ENCODE assay signal across 10 cellular contexts in the genomic region with DNA sequence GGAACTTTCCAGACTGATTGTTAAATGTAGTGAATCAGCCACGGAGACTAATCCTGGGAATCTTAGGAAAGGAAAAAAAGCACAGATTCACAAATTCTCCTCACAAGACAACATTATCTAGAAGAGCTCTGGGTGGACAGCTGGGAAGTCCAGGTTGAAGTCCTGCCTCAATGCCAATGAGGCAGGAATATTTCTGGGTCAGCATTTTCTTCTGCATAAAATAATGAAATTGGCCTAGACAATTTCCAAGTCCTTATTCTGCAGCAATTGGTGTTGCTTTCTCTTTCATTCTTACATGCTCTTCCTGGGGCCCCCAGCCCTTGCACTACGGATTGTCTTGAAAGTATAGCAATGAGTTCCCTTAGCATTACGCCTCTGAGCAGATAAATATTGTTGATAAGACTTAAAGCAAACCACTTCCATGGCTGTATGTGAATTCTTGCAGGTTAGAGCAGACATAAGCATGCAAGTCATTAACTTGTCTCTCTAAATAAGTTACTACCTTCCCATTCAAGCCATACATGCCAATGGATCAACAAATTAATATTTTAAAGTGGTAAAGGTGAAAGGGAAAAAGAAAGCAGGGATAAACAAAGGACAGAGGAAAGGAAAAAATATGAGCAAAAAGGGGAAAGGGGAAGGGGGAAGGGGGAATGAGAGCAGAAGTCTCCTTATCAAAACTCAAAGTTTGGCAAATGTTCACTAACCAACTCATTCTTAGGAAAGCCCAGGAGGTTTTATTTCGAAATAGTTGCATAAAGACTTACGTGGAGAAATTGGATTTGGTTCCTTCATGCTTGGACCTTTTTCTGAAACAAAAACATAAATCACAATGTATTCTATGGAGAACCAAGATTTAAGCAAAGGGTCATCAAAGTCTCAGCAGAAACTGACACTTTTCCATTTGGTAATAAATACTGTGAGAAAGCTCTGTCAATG.
DNase-seq lines count a peak whose midpoint lies in the region; TF ChIP-seq lines count a peak whose summit lies in the region.
"Had no signal": no experiment of that assay in that cellular context is flagged by ENCODE, and none has a peak within 500 bp of the region (broad histone marks: within the 10 kb centered on the region; RNA-seq: fewer than 3 reads in every experiment).

No MANE protein-coding gene starts in this region.

- no peaks in the 10 kb centered on the region for H4K20me1 ChIP-seq in mammary epithelial cell (ENCODE audit: insufficient read depth, low read length)
- H4K20me1 ChIP-seq: BLaER1 had no signal

- TF ChIP-seq POLR2A in Peyer's patch (IDR thresholded peaks at IDR 0.05) = no peak

- no peak overlapping the region for H2AFZ ChIP-seq in mammary epithelial cell (ENCODE audit: low read depth, low read length)

- dilution Hi-C loops in mammary epithelial cell (cut with HindIII; ENCODE audit: low sequenced_read_pairs) = no loop called here

- peak; percentile 57 for DNase-seq in MCF 10A (ENCODE audit: unreplicated experiment)
- no peak for DNase-seq in mammary epithelial cell
- peak; percentile 19 for DNase-seq in LHCN-M2 (ENCODE audit: low read depth)
- peak; percentile 22 for DNase-seq in astrocyte of the spinal cord (ENCODE audit: low read depth, low spot score)
- peak; percentile 47 for DNase-seq in stimulated activated CD4-positive, alpha-beta T cell treated with anti-CD3 and anti-CD28 coated beads, Interleukin-4, amount 100 ng/mL, for 24 hours
- DNase-seq in osteocyte (ENCODE audit: extremely low spot score, unreplicated experiment) = no peak
- no peak for DNase-seq in epidermal melanocyte (ENCODE audit: insufficient read length, low spot score)
- DNase-seq in Peyer's patch = no peak

- no peak overlapping the region for H3K27ac ChIP-seq in mammary epithelial cell (ENCODE audit: insufficient read depth, low read depth, low read length)
- H3K27ac ChIP-seq in Peyer's patch = peak overlapping the region in 1 of 4 donors; percentile 23
- H3K27ac ChIP-seq: BLaER1, SJSA1 had no signal

- H3K36me3 Mint-ChIP-seq in MCF 10A (ENCODE audit: insufficient read depth, unreplicated experiment) = peaks cover 50% of the 10 kb centered on the region
- peaks cover 32% of the 10 kb centered on the region for H3K36me3 Mint-ChIP-seq in osteocyte (ENCODE audit: unreplicated experiment)

- H3K4me1 ChIP-seq in mammary epithelial cell (ENCODE audit: insufficient read depth, low read length) = no peaks in the 10 kb centered on the region
- H3K4me1 ChIP-seq in Peyer's patch = peaks cover 0 to 10% (median 0%) of the 10 kb centered on the region in 4 donors

- intact Hi-C loops in MCF 10A (cut with micrococcal nuclease) (no loop called here), mammary epithelial cell (cut with micrococcal nuclease) (no loop called here)

- H3K27me3 Mint-ChIP-seq in MCF 10A (ENCODE audit: insufficient read depth, unreplicated experiment) = no peaks in the 10 kb centered on the region
- no peaks in the 10 kb centered on the region for H3K27me3 Mint-ChIP-seq in osteocyte (ENCODE audit: unreplicated experiment)

- BruUV-seq in MCF 10A (replicated peaks; lab: Mats Ljungman, UMichigan) (no TSS peak), mammary epithelial cell (replicated peaks; lab: Mats Ljungman, UMichigan) (no TSS peak)

- no peak overlapping the region for H3K4me3 Mint-ChIP-seq in MCF 10A (ENCODE audit: unreplicated experiment)
- no peak overlapping the region for H3K4me3 Mint-ChIP-seq in osteocyte (ENCODE audit: unreplicated experiment)

- H3K9me3 Mint-ChIP-seq in MCF 10A (ENCODE audit: unreplicated experiment) = peaks cover 6% of the 10 kb centered on the region
- no peaks in the 10 kb centered on the region for H3K9me3 Mint-ChIP-seq in osteocyte (ENCODE audit: unreplicated experiment)

- H3K4me2 ChIP-seq in mammary epithelial cell (ENCODE audit: insufficient read depth, low read depth, low read length) = no peak overlapping the region
- H3K4me2 ChIP-seq: BLaER1 had no signal

- H3K36me3 ChIP-seq in mammary epithelial cell (ENCODE audit: insufficient read depth, low read length) (no peaks in the 10 kb centered on the region), Peyer's patch (peaks cover 0 to 6% (median 0%) of the 10 kb centered on the region in 3 donors)
- H3K36me3 ChIP-seq: SJSA1 had no signal

- no peak overlapping the region for H3K4me3 ChIP-seq in mammary epithelial cell (replicated peaks in 1 of 3; ENCODE audit: insufficient read depth in 1 of 3, low read depth in 2 of 3, low read length in 3 of 3)
- no peak overlapping the region for H3K4me3 ChIP-seq in astrocyte of the spinal cord (ENCODE audit: low read depth, low read length)
- no peak overlapping the region for H3K4me3 ChIP-seq in Peyer's patch
- H3K4me3 ChIP-seq: BLaER1, SJSA1 had no signal

- CTCF ChIA-PET in MCF 10A (lab: Yijun Ruan, JAX) (interaction anchor here (0.6 to 0.7 kb wide), 3 partner anchors 84 to 230 kb away, joined by 3 read pairs; no protein-coding TSS in a partner anchor), mammary epithelial cell (lab: Charles Lee; ENCODE audit: low non-redundant PET) (no interaction called here)

- peaks cover 8% of the 10 kb centered on the region for H3K27me3 ChIP-seq in mammary epithelial cell (ENCODE audit: insufficient read depth, low read length)
- no peaks in the 10 kb centered on the region for H3K27me3 ChIP-seq in Peyer's patch
- H3K27me3 ChIP-seq: BLaER1, SJSA1 had no signal

- H3K27ac Mint-ChIP-seq in MCF 10A (ENCODE audit: low read depth, unreplicated experiment) (no peak overlapping the region), osteocyte (ENCODE audit: unreplicated experiment) (no peak overlapping the region)

- TF ChIP-seq CTCF in MCF 10A (IDR thresholded peaks at IDR 0.05; ENCODE audit: unreplicated experiment) = no peak
- no peak for TF ChIP-seq CTCF in mammary epithelial cell (conservative IDR thresholded peaks at IDR 0.05 in 1 of 2, IDR thresholded peaks at IDR 0.05 in 1 of 2; ENCODE audit: extremely low read depth in 1 of 2, insufficient read depth in 1 of 2, low read depth in 1 of 2, low read length in 2 of 2)
- no peak for TF ChIP-seq CTCF in astrocyte of the spinal cord (IDR thresholded peaks at IDR 0.05; ENCODE audit: low read depth, low read length)
- TF ChIP-seq CTCF in osteocyte (IDR thresholded peaks at IDR 0.05) = no peak
- no peak for TF ChIP-seq CTCF in Peyer's patch (IDR thresholded peaks at IDR 0.05)

- WGBS in mammary epithelial cell (ENCODE audit: low coverage, missing lambda C conversion rate) = 43% methylated on average over 4 of the region's 5 CpGs

- H3K79me2 ChIP-seq in mammary epithelial cell (ENCODE audit: insufficient read depth, low read length) = no peaks in the 10 kb centered on the region

- in situ Hi-C loops in mammary epithelial cell (cut with MboI; ENCODE audit: low sequenced_read_pairs in 2 of 2) = no loop called here
- in situ Hi-C loops in astrocyte of the spinal cord (cut with HindIII; ENCODE audit: low sequenced_read_pairs) = no loop called here

- H3K9me3 ChIP-seq in mammary epithelial cell (replicated peaks; ENCODE audit: insufficient read depth, low read length) (no peaks in the 10 kb centered on the region), Peyer's patch (no peaks in the 10 kb centered on the region)
- H3K9me3 ChIP-seq: BLaER1, SJSA1 had no signal

- H3K4me1 Mint-ChIP-seq in MCF 10A (ENCODE audit: insufficient read depth, unreplicated experiment) (peaks cover 23% of the 10 kb centered on the region), osteocyte (ENCODE audit: unreplicated experiment) (peaks cover 57% of the 10 kb centered on the region)

- POLR2A ChIA-PET in MCF 10A (lab: Yijun Ruan, JAX) = interaction anchor here (0.9 to 1.5 kb wide), 2 partner anchors 12 to 167 kb away, joined by 4 read pairs; no protein-coding TSS in a partner anchor

- no peak overlapping the region for H3K9ac ChIP-seq in mammary epithelial cell (ENCODE audit: insufficient read depth, low read length)
- H3K9ac ChIP-seq: BLaER1 had no signal

Comparison
In these comparisons a context has a peak if more than half of its experiments do, and no peak if none do; other contexts are left out.
1. DNase-seq: peak in MCF 10A (single experiment), LHCN-M2 (single experiment), astrocyte of the spinal cord (single experiment) and stimulated activated CD4-positive, alpha-beta T cell treated with anti-CD3 and anti-CD28 coated beads, Interleukin-4, amount 100 ng/mL, for 24 hours (single experiment); none in mammary epithelial cell (single experiment), osteocyte (single experiment), epidermal melanocyte (single experiment) and Peyer's patch (0 of 3).